In genomic region chr12:49794021-49794420, GRCh38 we compare ENCODE assay signal across 2 cellular contexts.
TF ChIP-seq lines count a peak whose summit lies in the region.

No MANE protein-coding gene starts in this region.

TF ChIP-seq in GM12891, 5 proteins besides CTCF, POLR2A, EP300 and RAD21:
- TF ChIP-seq SPI1 (IDR thresholded peaks at IDR 0.05; ENCODE audit: low read depth, low read length) (no peak), POLR2AphosphoS5 (IDR thresholded peaks at IDR 0.05; ENCODE audit: low read depth, low read length) (0 out of 2 replicates have a peak, but pooled peaks have one; percentile 12)

TF ChIP-seq in IMR-90, 13 proteins besides CTCF, POLR2A, EP300 and RAD21:
- TF ChIP-seq USF2 (IDR thresholded peaks at IDR 0.05; ENCODE audit: low read depth, low read length) (no peak), ELK1 (IDR thresholded peaks at IDR 0.05; ENCODE audit: borderline replicate concordance, low read depth, low read length) (no peak), BHLHE40 (IDR thresholded peaks at IDR 0.05; ENCODE audit: low read depth, low read length) (no peak), MAZ (IDR thresholded peaks at IDR 0.05; ENCODE audit: borderline replicate concordance, low read depth, low read length) (no peak), RCOR1 (IDR thresholded peaks at IDR 0.05; ENCODE audit: insufficient replicate concordance, low read length) (no peak)
TF ChIP-seq in IMR-90: peak in this region for 0.
